Comparison of ENCODE assay signal across 15 cellular contexts in genomic region chr18:49028091-49028490, GRCh38.
DNase-seq lines count a peak whose midpoint lies in the region; ATAC-seq and TF ChIP-seq lines count a peak whose summit lies in the region.
"Had no signal": no experiment of that assay in that cellular context is flagged by ENCODE, and none has a peak within 500 bp of the region (broad histone marks: within the 10 kb centered on the region; RNA-seq: fewer than 3 reads in every experiment).

No MANE protein-coding gene starts in this region.

- H3K4me3 ChIP-seq in neural progenitor cell (no peak overlapping the region), thyroid gland (replicated peaks in 1 of 3) (no peak overlapping the region)

- H3K79me2 ChIP-seq in neural progenitor cell (ENCODE audit: low read depth): no peaks in the 10 kb centered on the region

- H3K36me3 Mint-ChIP-seq in activated CD4-positive, alpha-beta T cell treated with anti-CD3 and anti-CD28 coated beads, Interleukin-2, amount 10 ng/mL, durations not matched to agents 7 days and 5 days (ENCODE audit: low read depth): no peaks in the 10 kb centered on the region
- no peaks in the 10 kb centered on the region for H3K36me3 Mint-ChIP-seq in natural killer cell treated with Interleukin-12 subunit alpha and Interleukin-12 subunit beta and Interleukin-15 and Interleukin-18, amount 100 ng/mL, for 72 hours
- H3K36me3 Mint-ChIP-seq in natural killer cell: no peaks in the 10 kb centered on the region
- H3K36me3 Mint-ChIP-seq in neural progenitor cell: no peaks in the 10 kb centered on the region

- no peaks in the 10 kb centered on the region for H3F3A ChIP-seq in neural progenitor cell (ENCODE audit: low read depth)

- H2AFZ ChIP-seq in neural progenitor cell (replicated peaks): no peak overlapping the region

- H3K9me3 Mint-ChIP-seq in activated CD4-positive, alpha-beta T cell treated with anti-CD3 and anti-CD28 coated beads, Interleukin-2, amount 10 ng/mL, durations not matched to agents 7 days and 5 days: no peaks in the 10 kb centered on the region
- no peaks in the 10 kb centered on the region for H3K9me3 Mint-ChIP-seq in natural killer cell treated with Interleukin-12 subunit alpha and Interleukin-12 subunit beta and Interleukin-15 and Interleukin-18, amount 100 ng/mL, for 72 hours
- H3K9me3 Mint-ChIP-seq in natural killer cell: no peaks in the 10 kb centered on the region
- no peaks in the 10 kb centered on the region for H3K9me3 Mint-ChIP-seq in neural progenitor cell
- H3K9me3 Mint-ChIP-seq: CD4-positive, alpha-beta T cell had no signal

- intact Hi-C loops in natural killer cell (cut with micrococcal nuclease) (no loop called here), thyroid gland (cut with DNase I) (no loop called here)

- no peak overlapping the region for H3K4me2 ChIP-seq in neural progenitor cell

- H3K27ac Mint-ChIP-seq in activated CD4-positive, alpha-beta T cell treated with anti-CD3 and anti-CD28 coated beads, Interleukin-2, amount 10 ng/mL, durations not matched to agents 7 days and 5 days: no peak overlapping the region
- H3K27ac Mint-ChIP-seq in natural killer cell treated with Interleukin-12 subunit alpha and Interleukin-12 subunit beta and Interleukin-15 and Interleukin-18, amount 100 ng/mL, for 72 hours: peak overlapping the region in 1 of 2 donors; percentile 60
- no peak overlapping the region for H3K27ac Mint-ChIP-seq in natural killer cell
- peak overlapping the region; percentile 12 for H3K27ac Mint-ChIP-seq in neural progenitor cell
- H3K27ac Mint-ChIP-seq: CD4-positive, alpha-beta T cell had no signal

- no peak for ATAC-seq in natural killer cell treated with Interleukin-12 subunit alpha and Interleukin-12 subunit beta and Interleukin-15 and Interleukin-18, amount 100 ng/mL, for 72 hours
- ATAC-seq in natural killer cell (no peak), HG02759 (IDR thresholded peaks at IDR 0.05; ENCODE audit: unreplicated experiment) (no peak)
- ATAC-seq: HCT116 had no signal

- H3K9ac ChIP-seq in neural progenitor cell: no peak overlapping the region

- TF ChIP-seq POLR2A in thyroid gland (IDR thresholded peaks at IDR 0.05): no peak

- H3K27ac ChIP-seq in neural progenitor cell: no peak overlapping the region
- no peak overlapping the region for H3K27ac ChIP-seq in thyroid gland
- H3K27ac ChIP-seq: 22Rv1 had no signal

- no peak overlapping the region for H3K4me3 Mint-ChIP-seq in activated CD4-positive, alpha-beta T cell treated with anti-CD3 and anti-CD28 coated beads, Interleukin-2, amount 10 ng/mL, durations not matched to agents 7 days and 5 days
- H3K4me3 Mint-ChIP-seq in natural killer cell treated with Interleukin-12 subunit alpha and Interleukin-12 subunit beta and Interleukin-15 and Interleukin-18, amount 100 ng/mL, for 72 hours: no peak overlapping the region
- no peak overlapping the region for H3K4me3 Mint-ChIP-seq in natural killer cell
- H3K4me3 Mint-ChIP-seq in neural progenitor cell: no peak overlapping the region
- H3K4me3 Mint-ChIP-seq: CD4-positive, alpha-beta T cell had no signal

- WGBS in thyroid gland, 2 donors: 96 to 99% methylated on average over 4 to 5 of the region's 5 CpGs

- peaks cover 28% of the 10 kb centered on the region for H3K4me1 Mint-ChIP-seq in activated CD4-positive, alpha-beta T cell treated with anti-CD3 and anti-CD28 coated beads, Interleukin-2, amount 10 ng/mL, durations not matched to agents 7 days and 5 days
- peaks cover 22 to 36% of the 10 kb centered on the region in 2 donors for H3K4me1 Mint-ChIP-seq in natural killer cell treated with Interleukin-12 subunit alpha and Interleukin-12 subunit beta and Interleukin-15 and Interleukin-18, amount 100 ng/mL, for 72 hours (ENCODE audit: low read depth in 2 of 2)
- H3K4me1 Mint-ChIP-seq in natural killer cell: peaks cover 21 to 49% of the 10 kb centered on the region in 2 donors
- no peaks in the 10 kb centered on the region for H3K4me1 Mint-ChIP-seq in neural progenitor cell

- POLR2A ChIA-PET in activated CD4-positive, alpha-beta T cell treated with anti-CD3 and anti-CD28 coated beads, Interleukin-2, amount 10 ng/mL, durations not matched to agents 7 days and 5 days (lab: Charles Lee): no interaction called here

- no peak for TF ChIP-seq CTCF in natural killer cell (IDR thresholded peaks at IDR 0.05)
- TF ChIP-seq CTCF in neural progenitor cell (IDR thresholded peaks at IDR 0.05): no peak
- no peak for TF ChIP-seq CTCF in thyroid gland (IDR thresholded peaks at IDR 0.05)

- H3K36me3 ChIP-seq in neural progenitor cell: no peaks in the 10 kb centered on the region
- H3K36me3 ChIP-seq in thyroid gland: no peaks in the 10 kb centered on the region

- no peaks in the 10 kb centered on the region for H3K27me3 ChIP-seq in neural progenitor cell
- no peaks in the 10 kb centered on the region for H3K27me3 ChIP-seq in thyroid gland

- no peaks in the 10 kb centered on the region for H4K20me1 ChIP-seq in neural progenitor cell (ENCODE audit: low read depth)

- H3K4me1 ChIP-seq in neural progenitor cell (no peaks in the 10 kb centered on the region), thyroid gland (no peaks in the 10 kb centered on the region)

- H3K27me3 Mint-ChIP-seq in activated CD4-positive, alpha-beta T cell treated with anti-CD3 and anti-CD28 coated beads, Interleukin-2, amount 10 ng/mL, durations not matched to agents 7 days and 5 days: peaks cover 11% of the 10 kb centered on the region
- H3K27me3 Mint-ChIP-seq in natural killer cell treated with Interleukin-12 subunit alpha and Interleukin-12 subunit beta and Interleukin-15 and Interleukin-18, amount 100 ng/mL, for 72 hours: no peaks in the 10 kb centered on the region
- H3K27me3 Mint-ChIP-seq in natural killer cell (ENCODE audit: low read depth in 2 of 2) (peaks cover 0 to 3% of the 10 kb centered on the region in 2 donors), neural progenitor cell (ENCODE audit: insufficient read depth, low read depth) (peaks cover 10% of the 10 kb centered on the region)
- H3K27me3 Mint-ChIP-seq: CD4-positive, alpha-beta T cell had no signal

- DNase-seq in activated CD4-positive, alpha-beta T cell treated with anti-CD3 and anti-CD28 coated beads, Interleukin-2, amount 10 ng/mL, durations not matched to agents 7 days and 5 days: peak; percentile 2
- no peak for DNase-seq in activated CD4-positive, alpha-beta T cell treated with anti-CD3 and anti-CD28 coated beads, Interleukin-2, amount 50 U/mL, for 4 hours
- peak; percentile 41 for DNase-seq in natural killer cell treated with Interleukin-12 subunit alpha and Interleukin-12 subunit beta and Interleukin-15 and Interleukin-18, amount 100 ng/mL, for 72 hours (ENCODE audit: low spot score)
- DNase-seq in natural killer cell: no peak
- no peak for DNase-seq in neural progenitor cell (ENCODE audit: low spot score)
- DNase-seq in stimulated activated CD4-positive, alpha-beta T cell treated with anti-CD3 and anti-CD28 coated beads, Interleukin-4, amount 100 ng/mL, for 4 hours: no peak
- DNase-seq in thyroid gland: no peak
- DNase-seq: AML-193; C1 segment of cervical spinal cord; Calu3; CD4-positive, alpha-beta T cell; DMS 273 treated with DMSO at 0.1 percent for 48 hours had no signal

- no peaks in the 10 kb centered on the region for H3K9me3 ChIP-seq in neural progenitor cell (ENCODE audit: low read depth)
- no peaks in the 10 kb centered on the region for H3K9me3 ChIP-seq in thyroid gland

- CTCF ChIA-PET in activated CD4-positive, alpha-beta T cell treated with anti-CD3 and anti-CD28 coated beads, Interleukin-2, amount 10 ng/mL, durations not matched to agents 7 days and 5 days (lab: Charles Lee): no interaction called here

Comparison
In these comparisons a context has a peak if more than half of its experiments do, and no peak if none do; other contexts are left out.
1. DNase-seq: peak in activated CD4-positive, alpha-beta T cell treated with anti-CD3 and anti-CD28 coated beads, Interleukin-2, amount 10 ng/mL, durations not matched to agents 7 days and 5 days (single experiment) and natural killer cell treated with Interleukin-12 subunit alpha and Interleukin-12 subunit beta and Interleukin-15 and Interleukin-18, amount 100 ng/mL, for 72 hours (single experiment); none in activated CD4-positive, alpha-beta T cell treated with anti-CD3 and anti-CD28 coated beads, Interleukin-2, amount 50 U/mL, for 4 hours (0 of 2), natural killer cell (single experiment), neural progenitor cell (single experiment), stimulated activated CD4-positive, alpha-beta T cell treated with anti-CD3 and anti-CD28 coated beads, Interleukin-4, amount 100 ng/mL, for 4 hours (0 of 2) and thyroid gland (0 of 2).